9 cellular contexts compared by ENCODE assay signal in the genomic region with DNA sequence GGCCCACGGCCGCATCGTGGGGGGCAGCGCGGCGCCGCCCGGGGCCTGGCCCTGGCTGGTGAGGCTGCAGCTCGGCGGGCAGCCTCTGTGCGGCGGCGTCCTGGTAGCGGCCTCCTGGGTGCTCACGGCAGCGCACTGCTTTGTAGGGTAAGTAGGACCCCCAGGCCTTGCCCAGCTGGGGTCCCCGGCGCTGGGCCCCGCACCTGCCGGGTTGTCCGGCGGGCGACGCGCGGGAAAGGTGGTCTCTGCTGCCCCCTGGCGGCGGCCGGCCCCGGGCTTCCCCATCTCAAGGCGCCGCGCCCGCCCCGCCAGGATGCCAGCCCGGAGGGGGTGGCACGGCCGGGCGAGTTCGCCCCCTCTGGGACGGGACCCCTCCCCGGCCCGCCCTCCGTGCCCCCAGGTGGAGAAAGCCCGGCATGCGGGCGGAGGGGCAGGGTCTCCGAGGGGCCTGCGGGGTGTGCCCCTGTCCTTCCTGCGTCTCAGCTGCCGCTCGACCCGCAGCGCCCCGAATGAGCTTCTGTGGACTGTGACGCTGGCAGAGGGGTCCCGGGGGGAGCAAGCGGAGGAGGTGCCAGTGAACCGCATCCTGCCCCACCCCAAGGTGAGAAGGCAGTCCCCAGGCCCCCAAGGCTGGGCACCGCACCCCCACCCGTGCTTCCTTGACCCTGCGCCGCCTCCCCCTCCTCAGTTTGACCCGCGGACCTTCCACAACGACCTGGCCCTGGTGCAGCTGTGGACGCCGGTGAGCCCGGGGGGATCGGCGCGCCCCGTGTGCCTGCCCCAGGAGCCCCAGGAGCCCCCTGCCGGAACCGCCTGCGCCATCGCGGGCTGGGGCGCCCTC. TPM values are rescaled to one million over a fixed set of nuclear protein-coding genes. Genes with fewer than 3 reads are reported as not detected.
DNase-seq lines count a peak whose midpoint lies in the region; ATAC-seq lines count a peak whose summit lies in the region.
"Had no signal": no experiment of that assay in that cellular context is flagged by ENCODE, and none has a peak within 500 bp of the region (broad histone marks: within the 10 kb centered on the region; RNA-seq: fewer than 3 reads in every experiment).

No MANE protein-coding gene starts in this region.

- no peak overlapping the region for H3K4me3 Mint-ChIP-seq in activated T-helper 17 cell treated with anti-CD3 and anti-CD28 coated beads, Interleukin-2, amount 50 U/mL, for 72 hours

- no peaks in the 10 kb centered on the region for H3K9me3 Mint-ChIP-seq in activated T-helper 17 cell treated with anti-CD3 and anti-CD28 coated beads, Interleukin-2, amount 50 U/mL, for 72 hours

- H3K4me3 ChIP-seq in NT2/D1 (ENCODE audit: insufficient read length, low read depth), result peak overlapping the region; percentile 11

- H3K36me3 Mint-ChIP-seq in activated T-helper 17 cell treated with anti-CD3 and anti-CD28 coated beads, Interleukin-2, amount 50 U/mL, for 72 hours (ENCODE audit: low read depth), result no peaks in the 10 kb centered on the region

- DNase-seq in DMS 273 (lab: John Stamatoyannopoulos, UW; ENCODE audit: unreplicated experiment) (peak; percentile 75), DMS 273 treated with DMSO at 0.1 percent for 48 hours (lab: John Stamatoyannopoulos, UW) (no peak), NT2/D1 (ENCODE audit: low read depth, low spot score) (no peak), glomerular visceral epithelial cell (ENCODE audit: extremely low spot score) (peak; percentile 49), sciatic nerve (ENCODE audit: low spot score) (peak; percentile 68), SIG-M5 treated with dmso at 0.1 percent for 504 hours (lab: John Stamatoyannopoulos, UW; ENCODE audit: unreplicated experiment) (no peak), COR-L47 (lab: John Stamatoyannopoulos, UW) (no peak)

- peaks cover 24% of the 10 kb centered on the region for H3K4me1 ChIP-seq in NT2/D1 (ENCODE audit: insufficient read depth, insufficient read length)

- peaks cover 58% of the 10 kb centered on the region for H3K27me3 ChIP-seq in NT2/D1 (ENCODE audit: insufficient read depth, insufficient read length)

- intact Hi-C loops in sciatic nerve (cut with DNase I), result loop anchor here (10.0 kb wide), 1 partner anchor 617 kb away; no protein-coding TSS in a partner anchor

- no peak overlapping the region for H3K27ac Mint-ChIP-seq in activated T-helper 17 cell treated with anti-CD3 and anti-CD28 coated beads, Interleukin-2, amount 50 U/mL, for 72 hours

- H3K9me3 ChIP-seq in NT2/D1 (ENCODE audit: insufficient read depth, low read length), result no peaks in the 10 kb centered on the region

- peak; percentile 76 for ATAC-seq in activated T-helper 17 cell treated with anti-CD3 and anti-CD28 coated beads, Interleukin-2, amount 50 U/mL, for 72 hours (replicated peaks)
- no peak for ATAC-seq in sciatic nerve

- H3K36me3 ChIP-seq in NT2/D1 (ENCODE audit: insufficient read depth, insufficient read length, low read length), result no peaks in the 10 kb centered on the region

- no peaks in the 10 kb centered on the region for H3K4me1 Mint-ChIP-seq in activated T-helper 17 cell treated with anti-CD3 and anti-CD28 coated beads, Interleukin-2, amount 50 U/mL, for 72 hours

- peaks cover 22% of the 10 kb centered on the region for H3K27me3 Mint-ChIP-seq in activated T-helper 17 cell treated with anti-CD3 and anti-CD28 coated beads, Interleukin-2, amount 50 U/mL, for 72 hours

- no peak overlapping the region for H3K9ac ChIP-seq in NT2/D1 (ENCODE audit: insufficient read length, low read depth)

RNA-seq across cellular contexts. Expression of gene PRSS56, which starts 2.0 kb away (rescaled TPM):
- not detected for total RNA-seq in activated T-helper 17 cell treated with anti-CD3 and anti-CD28 coated beads, Interleukin-2, amount 50 U/mL, for 72 hours
- total RNA-seq in sciatic nerve, result not detected
- total RNA-seq: dermis microvascular lymphatic vessel endothelial cell had no signal

RNA-seq across cellular contexts. Expression of gene CHRND, which starts 3.7 kb away (rescaled TPM):
- total RNA-seq in activated T-helper 17 cell treated with anti-CD3 and anti-CD28 coated beads, Interleukin-2, amount 50 U/mL, for 72 hours, result not detected
- total RNA-seq in sciatic nerve, result not detected
- total RNA-seq: dermis microvascular lymphatic vessel endothelial cell had no signal

RNA-seq across cellular contexts. Expression of gene CHRNG, which starts 17.3 kb away (rescaled TPM):
- total RNA-seq in activated T-helper 17 cell treated with anti-CD3 and anti-CD28 coated beads, Interleukin-2, amount 50 U/mL, for 72 hours, result not detected
- total RNA-seq in sciatic nerve, result not detected
- total RNA-seq: dermis microvascular lymphatic vessel endothelial cell had no signal

RNA-seq across cellular contexts. Expression of gene TIGD1, which starts 28.1 kb away (rescaled TPM):
- total RNA-seq in activated T-helper 17 cell treated with anti-CD3 and anti-CD28 coated beads, Interleukin-2, amount 50 U/mL, for 72 hours, result 1 to 10 TPM; 6.0 to 7.7 TPM
- 4.5 TPM for total RNA-seq in sciatic nerve

RNA-seq across cellular contexts. Expression of gene EIF4E2, which starts 28.3 kb away (rescaled TPM):
- total RNA-seq in activated T-helper 17 cell treated with anti-CD3 and anti-CD28 coated beads, Interleukin-2, amount 50 U/mL, for 72 hours, result 10 to 100 TPM; 44.3 to 65.7 TPM
- total RNA-seq in sciatic nerve, result 41.0 TPM

Comparison
In these comparisons a context has a peak if more than half of its experiments do, and no peak if none do; other contexts are left out.
1. DNase-seq: peak in DMS 273 (single experiment), glomerular visceral epithelial cell (single experiment) and sciatic nerve (single experiment); none in DMS 273 treated with DMSO at 0.1 percent for 48 hours (single experiment), NT2/D1 (single experiment), SIG-M5 treated with dmso at 0.1 percent for 504 hours (single experiment) and COR-L47 (single experiment).